ENCODE assay signal across 11 cellular contexts in genomic region chr13:72656357-72656756, GRCh38.
"Had no signal": no experiment of that assay in that cellular context is flagged by ENCODE, and none has a peak within 500 bp of the region (broad histone marks: within the 10 kb centered on the region; RNA-seq: fewer than 3 reads in every experiment).

No MANE protein-coding gene starts in this region.

- FAIRE-seq: H1, H54 had no signal

- H3K9me3 ChIP-seq: HAP-1 had no signal

- H3K9me3 Mint-ChIP-seq: HFFc6 had no signal

- H3K4me3 ChIP-seq: GM23248, GM23338, HAP-1 had no signal

- H3K4me2 ChIP-seq: GM23338 had no signal

- H3K4me1 ChIP-seq: HAP-1 had no signal

- H3K36me3 ChIP-seq: HAP-1 had no signal

- H3K27ac Mint-ChIP-seq: GM23338, H9, HFFc6 had no signal

- H2AFZ ChIP-seq: GM23248, GM23338 had no signal

- H3K9ac ChIP-seq: GM23248 had no signal

- ATAC-seq: GM23338, HCT116 had no signal

- H3K27ac ChIP-seq: GM23248 had no signal

- DNase-seq: GM23248, GOT3, H7, H9, HCEC 1CT, HFFc6 had no signal

- H3K4me3 Mint-ChIP-seq: GM23338, H9, HFFc6 had no signal
